Comparison of ENCODE assay signal across 8 cellular contexts in genomic region chr1:47437518-47438320, GRCh38. TPM values are rescaled to one million over a fixed set of nuclear protein-coding genes. Genes with fewer than 3 reads are reported as not detected.
A peak's percentile ranks its signal among the peaks of the same experiment; 100 is the strongest.
DNase-seq lines count a peak whose midpoint lies in the region; ATAC-seq and TF ChIP-seq lines count a peak whose summit lies in the region.

Gene FOXD2 (plus strand): TSS chr1:47438044. CDS start chr1:47438136, 92 bp downstream.

- H3K79me2 ChIP-seq in OCI-LY7 (ENCODE audit: insufficient read depth, low read depth, low read length) = peaks cover 13% of the 10 kb centered on the region; the same call in 1 of the 2 replicates
- H3K79me2 ChIP-seq in fibroblast of lung (ENCODE audit: control insufficient read depth, insufficient read depth, low read length) = no peaks in the 10 kb centered on the region

- H3K9me3 ChIP-seq in HUES6 (ENCODE audit: control insufficient read depth, insufficient read depth, low read depth, low read length) = no peaks in the 10 kb centered on the region
- H3K9me3 ChIP-seq in OCI-LY7 (ENCODE audit: low read length) = no peaks in the 10 kb centered on the region
- no peaks in the 10 kb centered on the region for H3K9me3 ChIP-seq in fibroblast of lung (ENCODE audit: control insufficient read depth, insufficient read depth, low read depth, low read length)

- H3K9me3 Mint-ChIP-seq in activated T-cell treated with anti-CD3 and anti-CD28 coated beads, Interleukin-2, amount 50 U/mL, for 24 hours = no peaks in the 10 kb centered on the region
- H3K9me3 Mint-ChIP-seq in nephron = no peaks in the 10 kb centered on the region
- no peaks in the 10 kb centered on the region for H3K9me3 Mint-ChIP-seq in stimulated activated naive CD8-positive, alpha-beta T cell treated with anti-CD3 and anti-CD28 coated beads, Interleukin-15, Interleukin-2, amounts not matched to agents 100 ng/mL and 50 ng/mL, for 24 hours

- H3K4me1 ChIP-seq in HUES6 (ENCODE audit: control insufficient read depth, insufficient read depth, low read length) (peaks cover 32% of the 10 kb centered on the region), OCI-LY7 (ENCODE audit: insufficient read depth, low read length, poor library complexity, severe bottlenecking) (peaks cover 10% of the 10 kb centered on the region), fibroblast of lung (ENCODE audit: control insufficient read depth, extremely low read depth, insufficient read depth, low read length) (no peaks in the 10 kb centered on the region)

- H3K9me2 ChIP-seq in OCI-LY7 (ENCODE audit: insufficient read depth, low read length) = no peaks in the 10 kb centered on the region

- peak within 1 kb of the TSS; percentile 96 for H3K4me2 ChIP-seq in OCI-LY7 (ENCODE audit: low read length)
- H3K4me2 ChIP-seq in fibroblast of lung (ENCODE audit: extremely low read depth, insufficient read depth, low read length) = peak within 1 kb of the TSS; percentile 61

- no TSS peak for BruUV-seq in OCI-LY7 (replicated peaks; lab: Mats Ljungman, UMichigan)

- H3K36me3 ChIP-seq in HUES6 (ENCODE audit: control insufficient read depth, insufficient read depth, low read length) (no peaks in the 10 kb centered on the region), OCI-LY7 (ENCODE audit: insufficient read depth, low read length) (peaks cover 29% of the 10 kb centered on the region; the same call in 1 of the 2 replicates), fibroblast of lung (ENCODE audit: control insufficient read depth, insufficient read depth, low read length) (no peaks in the 10 kb centered on the region)

- POLR2A ChIA-PET in OCI-LY7 (lab: Charles Lee) = interaction anchor here (0.6 to 1.6 kb wide), 9 partner anchors 9 to 1105 kb away, joined by 3 to 8 read pairs (median 4); no protein-coding TSS in a partner anchor

- peak within 1 kb of the TSS; percentile 83 for H2AFZ ChIP-seq in OCI-LY7 (ENCODE audit: low read length)
- peak within 1 kb of the TSS; percentile 80 for H2AFZ ChIP-seq in fibroblast of lung (ENCODE audit: low read length)

- H3K9ac ChIP-seq in HUES6 (ENCODE audit: low read length) = peak within 1 kb of the TSS; percentile 54
- peak within 1 kb of the TSS; percentile 77 for H3K9ac ChIP-seq in fibroblast of lung (ENCODE audit: insufficient read depth, low read length)

- CTCF ChIA-PET in OCI-LY7 (lab: Charles Lee; ENCODE audit: unreplicated experiment) = interaction anchor here (0.6 to 2.1 kb wide), 19 partner anchors 14 to 1290 kb away, joined by 3 to 18 read pairs (median 5); no protein-coding TSS in a partner anchor

- DNase-seq in DMS53 treated with DMSO at 0.1 percent for 48 hours (lab: John Stamatoyannopoulos, UW; ENCODE audit: unreplicated experiment) = peak; percentile 87
- DNase-seq in OCI-LY7 (ENCODE audit: low spot score) = peak; percentile 97
- peak; percentile 98 for DNase-seq in activated T-cell treated with anti-CD3 and anti-CD28 coated beads, Interleukin-2, amount 50 U/mL, for 24 hours
- peak; percentile 44 to 63 for DNase-seq in fibroblast of lung (ENCODE audit: low read depth in 2 of 2)

- H3K4me1 Mint-ChIP-seq in activated T-cell treated with anti-CD3 and anti-CD28 coated beads, Interleukin-2, amount 50 U/mL, for 24 hours (ENCODE audit: low read depth) = peaks cover 30% of the 10 kb centered on the region
- peaks cover 35% of the 10 kb centered on the region for H3K4me1 Mint-ChIP-seq in nephron
- H3K4me1 Mint-ChIP-seq in stimulated activated naive CD8-positive, alpha-beta T cell treated with anti-CD3 and anti-CD28 coated beads, Interleukin-15, Interleukin-2, amounts not matched to agents 100 ng/mL and 50 ng/mL, for 24 hours (ENCODE audit: low read depth) = peaks cover 28% of the 10 kb centered on the region

- intact Hi-C loops in OCI-LY7 (cut with micrococcal nuclease; ENCODE audit: unreplicated experiment) = loop anchor here (1.0 to 5.0 kb wide), 6 partner anchors 38 to 290 kb away; partner anchors contain the start of gene STIL

- H3K27me3 ChIP-seq in HUES6 (ENCODE audit: control insufficient read depth, insufficient read depth, low read length) = peaks cover 100% of the 10 kb centered on the region
- H3K27me3 ChIP-seq in fibroblast of lung (ENCODE audit: control insufficient read depth, insufficient read depth, low read length) = peaks cover 6% of the 10 kb centered on the region

- H3K27ac Mint-ChIP-seq in activated T-cell treated with anti-CD3 and anti-CD28 coated beads, Interleukin-2, amount 50 U/mL, for 24 hours = peak within 1 kb of the TSS; percentile 85
- H3K27ac Mint-ChIP-seq in nephron = peak within 1 kb of the TSS; percentile 67 to 91 (median 73)
- H3K27ac Mint-ChIP-seq in stimulated activated naive CD8-positive, alpha-beta T cell treated with anti-CD3 and anti-CD28 coated beads, Interleukin-15, Interleukin-2, amounts not matched to agents 100 ng/mL and 50 ng/mL, for 24 hours = peak within 1 kb of the TSS; percentile 76

- peak within 1 kb of the TSS; percentile 88 for H3K4me3 Mint-ChIP-seq in activated T-cell treated with anti-CD3 and anti-CD28 coated beads, Interleukin-2, amount 50 U/mL, for 24 hours
- H3K4me3 Mint-ChIP-seq in nephron = peak within 1 kb of the TSS; percentile 94 to 95 (median 94)
- H3K4me3 Mint-ChIP-seq in stimulated activated naive CD8-positive, alpha-beta T cell treated with anti-CD3 and anti-CD28 coated beads, Interleukin-15, Interleukin-2, amounts not matched to agents 100 ng/mL and 50 ng/mL, for 24 hours = peak within 1 kb of the TSS; percentile 91

- H3K27me3 Mint-ChIP-seq in activated T-cell treated with anti-CD3 and anti-CD28 coated beads, Interleukin-2, amount 50 U/mL, for 24 hours = peaks cover 40% of the 10 kb centered on the region
- peaks cover 47% of the 10 kb centered on the region for H3K27me3 Mint-ChIP-seq in nephron (ENCODE audit: low read depth)
- H3K27me3 Mint-ChIP-seq in stimulated activated naive CD8-positive, alpha-beta T cell treated with anti-CD3 and anti-CD28 coated beads, Interleukin-15, Interleukin-2, amounts not matched to agents 100 ng/mL and 50 ng/mL, for 24 hours = peaks cover 21% of the 10 kb centered on the region

- no peak within 1 kb of the TSS for H3K27ac ChIP-seq in HUES6 (ENCODE audit: low read depth, low read length)
- peak within 1 kb of the TSS; percentile 78 for H3K27ac ChIP-seq in OCI-LY7 (ENCODE audit: low read depth, low read length, poor library complexity, severe bottlenecking)
- H3K27ac ChIP-seq in fibroblast of lung (ENCODE audit: insufficient read depth, low read length) = peak within 1 kb of the TSS; percentile 60

- peaks cover 15% of the 10 kb centered on the region for H3K36me3 Mint-ChIP-seq in activated T-cell treated with anti-CD3 and anti-CD28 coated beads, Interleukin-2, amount 50 U/mL, for 24 hours (ENCODE audit: low read depth)
- no peaks in the 10 kb centered on the region for H3K36me3 Mint-ChIP-seq in nephron (ENCODE audit: low read depth)
- no peaks in the 10 kb centered on the region for H3K36me3 Mint-ChIP-seq in stimulated activated naive CD8-positive, alpha-beta T cell treated with anti-CD3 and anti-CD28 coated beads, Interleukin-15, Interleukin-2, amounts not matched to agents 100 ng/mL and 50 ng/mL, for 24 hours (ENCODE audit: low read depth)

- H3K4me3 ChIP-seq in HUES6 (ENCODE audit: low read depth, low read length) (peak within 1 kb of the TSS; percentile 65), OCI-LY7 (ENCODE audit: low read depth, low read length, poor library complexity, severe bottlenecking) (peak within 1 kb of the TSS; percentile 92), fibroblast of lung (replicated peaks in 1 of 4; ENCODE audit: control extremely low read depth in 1 of 4, insufficient read depth in 1 of 4, low read depth in 3 of 4, low read length in 4 of 4) (peak within 1 kb of the TSS; percentile 39 to 78 (median 58))

- TF ChIP-seq CTCF in OCI-LY7 (conservative IDR thresholded peaks at IDR 0.05; ENCODE audit: low read length) (peak; percentile 80), fibroblast of lung (conservative IDR thresholded peaks at IDR 0.05 in 1 of 2, IDR thresholded peaks at IDR 0.05 in 1 of 2; ENCODE audit: low read depth in 1 of 2, low read length in 2 of 2) (peak; percentile 40 to 74), nephron (IDR thresholded peaks at IDR 0.05; ENCODE audit: unreplicated experiment in 3 of 3) (peak; percentile 100)

- H4K20me1 ChIP-seq in OCI-LY7 (ENCODE audit: insufficient read depth, low read length) (peaks cover 7% of the 10 kb centered on the region; the same call in 1 of the 2 replicates), fibroblast of lung (ENCODE audit: control insufficient read depth, extremely low read depth, insufficient read depth, low read length) (no peaks in the 10 kb centered on the region)

- peak; percentile 85 for ATAC-seq in GM21515 (IDR thresholded peaks at IDR 0.05; ENCODE audit: unreplicated experiment)

RNA-seq across cellular contexts. Expression of gene FOXD2, which starts in this region (rescaled TPM):
- total RNA-seq in OCI-LY7 (2014; rRNA removed; shearing (Covaris generic)) = 0.44 and 0.76 TPM in 2 replicates
- total RNA-seq in OCI-LY7 (2022) = 0.49 and 0.52 TPM in 2 replicates
- total RNA-seq in fibroblast of lung = 0.51 and 0.83 TPM in 2 replicates
- polyA plus RNA-seq in fibroblast of lung = 0.08 and 0.19 TPM in 2 replicates
- polyA plus RNA-seq in fibroblast of lung (2012) = 0.45 and 0.63 TPM in 2 replicates
- 0.12 and 0.19 TPM in 2 replicates for polyA minus RNA-seq in fibroblast of lung (ENCODE audit: low replicate concordance)

Comparison
In these comparisons a context has a peak if more than half of its experiments do, and no peak if none do; other contexts are left out.
1. Peak in DNase-seq, H3K4me3 ChIP-seq, H3K27ac ChIP-seq and H3K4me2 ChIP-seq in OCI-LY7; RNA of the gene not detected or under 1 TPM.
2. Peak in DNase-seq, H3K4me3 ChIP-seq, H3K27ac ChIP-seq, H3K9ac ChIP-seq and H3K4me2 ChIP-seq in fibroblast of lung; RNA of the gene not detected or under 1 TPM.